Comparison of ENCODE assay signal across 14 cellular contexts in genomic region chr4:37968747-37969146, GRCh38. TPM values are rescaled to one million over a fixed set of nuclear protein-coding genes. Genes with fewer than 3 reads are reported as not detected.
"Had no signal": no experiment of that assay in that cellular context is flagged by ENCODE, and none has a peak within 500 bp of the region (broad histone marks: within the 10 kb centered on the region; RNA-seq: fewer than 3 reads in every experiment).

No MANE protein-coding gene starts in this region.

- H3K4me3 Mint-ChIP-seq: activated CD4-positive, alpha-beta memory T cell treated with anti-CD3 and anti-CD28 coated beads, Interleukin-2, amount 10 ng/mL, durations not matched to agents 7 days and 5 days; activated CD4-positive, alpha-beta T cell treated with anti-CD3 and anti-CD28 coated beads for 36 hours; activated naive CD8-positive, alpha-beta T cell treated with anti-CD3 and anti-CD28 coated beads, Interleukin-2, amount 10 ng/mL, durations not matched to agents 7 days and 5 days; naive thymus-derived CD8-positive, alpha-beta T cell had no signal

- H3K27me3 Mint-ChIP-seq: activated CD4-positive, alpha-beta memory T cell treated with anti-CD3 and anti-CD28 coated beads, Interleukin-2, amount 10 ng/mL, durations not matched to agents 7 days and 5 days; activated CD4-positive, alpha-beta T cell treated with anti-CD3 and anti-CD28 coated beads for 36 hours; activated naive CD8-positive, alpha-beta T cell treated with anti-CD3 and anti-CD28 coated beads, Interleukin-2, amount 10 ng/mL, durations not matched to agents 7 days and 5 days; naive thymus-derived CD8-positive, alpha-beta T cell had no signal

- H3K9me3 Mint-ChIP-seq: activated CD4-positive, alpha-beta memory T cell treated with anti-CD3 and anti-CD28 coated beads, Interleukin-2, amount 10 ng/mL, durations not matched to agents 7 days and 5 days had no signal

- DNase-seq: activated CD4-positive, alpha-beta memory T cell treated with anti-CD3 and anti-CD28 coated beads, Interleukin-2, amount 10 ng/mL, durations not matched to agents 7 days and 5 days; activated CD4-positive, alpha-beta T cell treated with anti-CD3 and anti-CD28 coated beads for 36 hours; activated naive CD8-positive, alpha-beta T cell treated with anti-CD3 and anti-CD28 coated beads, Interleukin-2, amount 10 ng/mL, durations not matched to agents 7 days and 5 days; activated T-cell treated with anti-CD3 and anti-CD28 coated beads, Interleukin-2, amount 50 U/mL, for 48 hours; left cardiac atrium; naive thymus-derived CD8-positive, alpha-beta T cell; posterior cingulate gyrus; right cardiac atrium; stimulated activated CD4-positive, alpha-beta T cell treated with anti-CD3 and anti-CD28 coated beads, Interleukin-2, amount 100 ng/mL, for 24 hours; stimulated activated naive CD4-positive, alpha-beta T cell; T1000 had no signal

- ATAC-seq: activated CD4-positive, alpha-beta T cell treated with anti-CD3 and anti-CD28 coated beads for 36 hours; naive thymus-derived CD8-positive, alpha-beta T cell; right cardiac atrium had no signal

- H3K27ac Mint-ChIP-seq: activated CD4-positive, alpha-beta memory T cell treated with anti-CD3 and anti-CD28 coated beads, Interleukin-2, amount 10 ng/mL, durations not matched to agents 7 days and 5 days; activated CD4-positive, alpha-beta T cell treated with anti-CD3 and anti-CD28 coated beads for 36 hours; activated naive CD8-positive, alpha-beta T cell treated with anti-CD3 and anti-CD28 coated beads, Interleukin-2, amount 10 ng/mL, durations not matched to agents 7 days and 5 days; naive thymus-derived CD8-positive, alpha-beta T cell had no signal

RNA-seq across cellular contexts. Expression of gene PTTG2, which starts 8.5 kb away (rescaled TPM):
- total RNA-seq: activated CD4-positive, alpha-beta T cell treated with anti-CD3 and anti-CD28 coated beads for 36 hours; fibroblast of lung; frontal cortex; lung microvascular endothelial cell had no signal
- polyA plus RNA-seq: fibroblast of lung; naive thymus-derived CD8-positive, alpha-beta T cell had no signal
